Comparison of ENCODE assay signal across 2 cellular contexts in genomic region chr10:28678687-28679457, GRCh38.
TF ChIP-seq lines count a peak whose summit lies in the region.

No MANE protein-coding gene starts in this region.

TF ChIP-seq in K562, 482 proteins besides CTCF, POLR2A, EP300 and RAD21 (continued from another document):
- TF ChIP-seq MEIS2 (IDR thresholded peaks at IDR 0.05; ENCODE audit: partially characterized antibody) (peak; percentile 37), ELF2 (CRISPR knock-in tag; IDR thresholded peaks at IDR 0.05) (no peak), BCOR (IDR thresholded peaks at IDR 0.05) (peak; percentile 63; the same call in 1 of the 2 replicates), CREM (IDR thresholded peaks at IDR 0.05; ENCODE audit: low read depth) (0 out of 2 replicates have a peak, but pooled peaks have one; percentile 36), MAFF (IDR thresholded peaks at IDR 0.05; ENCODE audit: low read length) (no peak), HES1 (IDR thresholded peaks at IDR 0.05; ENCODE audit: low read depth) (peak; percentile 31; the same call in 1 of the 2 replicates), POLR2G (IDR thresholded peaks at IDR 0.05; ENCODE audit: low read depth, low read length) (no peak), BCL6 (CRISPR knock-in tag; IDR thresholded peaks at IDR 0.05) (no peak), CTBP1 (IDR thresholded peaks at IDR 0.05; ENCODE audit: borderline replicate concordance) (0 out of 2 replicates have a peak, but pooled peaks have one; percentile 22), UBTF (IDR thresholded peaks at IDR 0.05; ENCODE audit: borderline replicate concordance in 1 of 2, low read depth in 2 of 2, low read length in 2 of 2) (peak in 1 of 2 experiments; percentile 45; a peak in 1 of 4 replicates), POLR2AphosphoS5 (IDR thresholded peaks at IDR 0.05; ENCODE audit: control insufficient read depth, insufficient read depth, low read depth, low read length) (peak; percentile 74), FOXK1 (CRISPR knock-in tag; IDR thresholded peaks at IDR 0.05; ENCODE audit: borderline replicate concordance) (no peak), ELK1 (CRISPR knock-in tag; IDR thresholded peaks at IDR 0.05) (no peak)

TF ChIP-seq in HepG2, 621 proteins besides CTCF, POLR2A, EP300 and RAD21 (continued from another document and continues in another):
- peak; percentile 96; the same call in 1 of the 2 replicates for TF ChIP-seq MYNN (CRISPR knock-in tag; IDR thresholded peaks at IDR 0.05; ENCODE audit: low read depth)
- no peak for TF ChIP-seq ZNF335 (CRISPR knock-in tag; IDR thresholded peaks at IDR 0.05)
- no peak for TF ChIP-seq ZSCAN29 (CRISPR knock-in tag; conservative IDR thresholded peaks at IDR 0.05)
- TF ChIP-seq TFDP2 (CRISPR knock-in tag; IDR thresholded peaks at IDR 0.05): no peak
- TF ChIP-seq ATF3 (CRISPR knock-in tag; IDR thresholded peaks at IDR 0.05): no peak
- no peak for TF ChIP-seq KLF15 (CRISPR knock-in tag; IDR thresholded peaks at IDR 0.05; ENCODE audit: borderline replicate concordance)
- TF ChIP-seq ZNF274 (CRISPR knock-in tag; IDR thresholded peaks at IDR 0.05): no peak
- TF ChIP-seq ZNF660 (CRISPR knock-in tag; IDR thresholded peaks at IDR 0.05; ENCODE audit: borderline replicate concordance, low read depth): no peak
- TF ChIP-seq CSRNP1 (CRISPR knock-in tag; IDR thresholded peaks at IDR 0.05): no peak
- TF ChIP-seq MXD1 (CRISPR knock-in tag; IDR thresholded peaks at IDR 0.05): no peak
- TF ChIP-seq CERS6 (CRISPR knock-in tag; IDR thresholded peaks at IDR 0.05): no peak
- no peak for TF ChIP-seq SMYD3 (CRISPR knock-in tag; IDR thresholded peaks at IDR 0.05)
- TF ChIP-seq MIER2 (CRISPR knock-in tag; IDR thresholded peaks at IDR 0.05): no peak
- no peak for TF ChIP-seq FOXO4 (CRISPR knock-in tag; conservative IDR thresholded peaks at IDR 0.05)
- TF ChIP-seq ZNF446 (CRISPR knock-in tag; IDR thresholded peaks at IDR 0.05): no peak
- TF ChIP-seq ZMYM3 (CRISPR knock-in tag; IDR thresholded peaks at IDR 0.05): no peak
- TF ChIP-seq DBP (CRISPR knock-in tag; IDR thresholded peaks at IDR 0.05; ENCODE audit: not compliant biosample characterization): no peak
- TF ChIP-seq MBNL3 (CRISPR knock-in tag; conservative IDR thresholded peaks at IDR 0.05): no peak
- TF ChIP-seq FOXJ3 (CRISPR knock-in tag; IDR thresholded peaks at IDR 0.05; ENCODE audit: borderline replicate concordance): no peak
- no peak for TF ChIP-seq NR2F6 (IDR thresholded peaks at IDR 0.05)
- no peak for TF ChIP-seq NR2F6 (CRISPR knock-in tag; IDR thresholded peaks at IDR 0.05)
- peak; percentile 66 for TF ChIP-seq YY1 (IDR thresholded peaks at IDR 0.05; ENCODE audit: insufficient read depth, insufficient replicate concordance, low read depth, low read length)
- TF ChIP-seq ZBTB39 (CRISPR knock-in tag; IDR thresholded peaks at IDR 0.05): no peak
- TF ChIP-seq ZBTB40 (IDR thresholded peaks at IDR 0.05): no peak
- no peak for TF ChIP-seq ZBTB40 (CRISPR knock-in tag; IDR thresholded peaks at IDR 0.05)
- no peak for TF ChIP-seq BATF2 (CRISPR knock-in tag; IDR thresholded peaks at IDR 0.05)
- no peak for TF ChIP-seq ZNF510 (CRISPR knock-in tag; IDR thresholded peaks at IDR 0.05; ENCODE audit: low read depth)
- no peak for TF ChIP-seq PAWR (CRISPR knock-in tag; IDR thresholded peaks at IDR 0.05; ENCODE audit: borderline replicate concordance)
